ENCODE assay signal across 8 cellular contexts in the genomic region with DNA sequence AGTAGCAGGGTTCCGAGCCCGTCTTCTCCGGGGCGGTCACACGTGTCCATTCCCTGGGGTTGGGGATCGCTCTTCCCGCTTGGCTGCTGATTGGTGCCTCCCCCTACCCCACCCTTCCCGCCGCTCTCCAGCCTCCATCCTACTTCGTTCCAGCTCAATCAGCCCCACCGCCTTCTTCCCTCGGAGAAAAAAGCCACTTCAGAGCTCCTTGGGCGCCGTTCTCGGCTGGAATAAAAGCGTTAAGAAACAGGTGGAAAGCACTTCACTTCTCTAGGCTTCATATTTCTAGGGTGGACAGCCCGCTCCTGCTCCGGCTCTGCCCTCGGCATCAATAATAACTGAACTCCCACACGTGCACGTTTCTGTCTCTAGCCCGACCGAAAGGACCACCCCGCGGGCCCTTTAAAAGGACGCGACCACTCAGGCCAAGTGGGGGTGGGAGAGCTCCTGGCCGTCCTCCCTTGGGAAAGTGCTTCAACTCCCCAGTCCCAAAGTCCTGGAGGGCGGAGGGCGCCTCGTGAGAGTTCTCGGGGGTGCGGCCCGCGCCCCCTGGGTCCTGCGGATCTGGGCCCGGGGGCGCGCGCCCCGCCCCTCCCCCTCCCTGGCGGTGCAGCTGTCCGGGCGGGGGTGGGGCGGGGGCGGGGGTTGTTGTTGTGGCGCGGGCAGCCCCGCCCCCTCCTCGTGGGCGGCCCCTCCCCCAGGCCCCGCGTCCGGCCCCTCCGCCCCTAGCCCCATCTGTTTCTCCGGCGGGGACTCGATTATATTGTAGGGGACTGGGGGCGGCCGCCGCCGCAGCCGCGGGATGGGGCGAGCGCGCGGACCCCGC. TPM values are rescaled to one million over a fixed set of nuclear protein-coding genes. Genes with fewer than 3 reads are reported as not detected.
DNase-seq lines count a peak whose midpoint lies in the region; ATAC-seq, FAIRE-seq and TF ChIP-seq lines count a peak whose summit lies in the region.

A gene (plus strand): TSS at position 734 of the 826 bp plus-strand sequence. CDS start 324 bp downstream, outside the sequence.

- H3K27ac ChIP-seq in keratinocyte (ENCODE audit: control insufficient read depth, insufficient read depth, low read length) (no peak within 1 kb of the TSS), skin epidermis (peak within 1 kb of the TSS in 7 of 21 experiments; percentile 6 to 79 (median 61))

- H3K9me3 Mint-ChIP-seq in T-helper 1 cell treated with Interleukin-12 subunit alpha and Interleukin-12 subunit beta and Interleukin-4 antibody, amounts not matched to agents 30 μg/mL and 1 μg/mL, for 36 hours, result no peaks in the 10 kb centered on the region

- no peaks in the 10 kb centered on the region for H3K4me1 ChIP-seq in keratinocyte (ENCODE audit: control insufficient read depth, extremely low read depth, insufficient read depth, low read length)

- no peak within 1 kb of the TSS for H2AFZ ChIP-seq in keratinocyte (ENCODE audit: control insufficient read depth, low read length)

- no peaks in the 10 kb centered on the region for H3K36me3 Mint-ChIP-seq in T-helper 1 cell treated with Interleukin-12 subunit alpha and Interleukin-12 subunit beta and Interleukin-4 antibody, amounts not matched to agents 30 μg/mL and 1 μg/mL, for 36 hours (ENCODE audit: low read depth)

- H3K4me3 ChIP-seq in astrocyte of the spinal cord (ENCODE audit: low read depth, low read length) (peak within 1 kb of the TSS; percentile 33), keratinocyte (ENCODE audit: control insufficient read depth in 2 of 3, extremely low read depth in 1 of 3, insufficient read depth in 2 of 3, low read depth in 1 of 3, low read length in 3 of 3) (no peak within 1 kb of the TSS), skin epidermis (peak within 1 kb of the TSS; percentile 13 to 59 (median 44))

- no peak for DNase-seq in T-helper 1 cell
- peak; percentile 56 to 59 for DNase-seq in NCI-H526 (lab: John Stamatoyannopoulos, UW)
- peak; percentile 20 for DNase-seq in astrocyte of the spinal cord (ENCODE audit: low read depth, low spot score)
- no peak for DNase-seq in keratinocyte (ENCODE audit: low read depth, low spot score)

- FAIRE-seq in keratinocyte (lab: Jason Lieb, UNC), result no peak

- H3K27me3 Mint-ChIP-seq in T-helper 1 cell treated with Interleukin-12 subunit alpha and Interleukin-12 subunit beta and Interleukin-4 antibody, amounts not matched to agents 30 μg/mL and 1 μg/mL, for 36 hours (ENCODE audit: low read depth), result peaks cover 74% of the 10 kb centered on the region

- H3K79me2 ChIP-seq in keratinocyte (ENCODE audit: control insufficient read depth, insufficient read depth, low read length), result no peaks in the 10 kb centered on the region

- H3K27ac Mint-ChIP-seq in T-helper 1 cell treated with Interleukin-12 subunit alpha and Interleukin-12 subunit beta and Interleukin-4 antibody, amounts not matched to agents 30 μg/mL and 1 μg/mL, for 36 hours, result no peak within 1 kb of the TSS

- H3K4me3 Mint-ChIP-seq in T-helper 1 cell treated with Interleukin-12 subunit alpha and Interleukin-12 subunit beta and Interleukin-4 antibody, amounts not matched to agents 30 μg/mL and 1 μg/mL, for 36 hours, result peak within 1 kb of the TSS; percentile 78

- no peak within 1 kb of the TSS for H3K9ac ChIP-seq in keratinocyte (ENCODE audit: control insufficient read depth, extremely low read depth, insufficient read depth, low read length)

- in situ Hi-C loops in astrocyte of the spinal cord (cut with HindIII; ENCODE audit: low sequenced_read_pairs), result no loop called here

- TF ChIP-seq CTCF in astrocyte of the spinal cord (IDR thresholded peaks at IDR 0.05; ENCODE audit: low read depth, low read length) (no peak), keratinocyte (optimal IDR thresholded peaks at IDR 0.05 in 1 of 3, IDR thresholded peaks at IDR 0.05 in 1 of 3, conservative IDR thresholded peaks at IDR 0.05 in 1 of 3; ENCODE audit: extremely low read depth in 1 of 3, insufficient read depth in 2 of 3, low read length in 3 of 3) (no peak)

- peak within 1 kb of the TSS; percentile 22 for H3K4me2 ChIP-seq in keratinocyte (ENCODE audit: control insufficient read depth, extremely low read depth, insufficient read depth, low read depth, low read length)

- no peaks in the 10 kb centered on the region for H3K9me1 ChIP-seq in keratinocyte (ENCODE audit: control insufficient read depth, extremely low read depth, insufficient read depth, low read length)

- no peak for ATAC-seq in HG02610 (IDR thresholded peaks at IDR 0.05; ENCODE audit: unreplicated experiment)
- no peak for ATAC-seq in HG03432 (IDR thresholded peaks at IDR 0.05; ENCODE audit: unreplicated experiment)

- H3K4me1 Mint-ChIP-seq in T-helper 1 cell treated with Interleukin-12 subunit alpha and Interleukin-12 subunit beta and Interleukin-4 antibody, amounts not matched to agents 30 μg/mL and 1 μg/mL, for 36 hours (ENCODE audit: low read depth), result peaks cover 24% of the 10 kb centered on the region

- H3K9me3 ChIP-seq in keratinocyte (ENCODE audit: control insufficient read depth, low read depth, low read length), result no peaks in the 10 kb centered on the region

- peaks cover 54% of the 10 kb centered on the region for H3K27me3 ChIP-seq in keratinocyte (ENCODE audit: control insufficient read depth, extremely low read depth, insufficient read depth, low read length)

- no peaks in the 10 kb centered on the region for H4K20me1 ChIP-seq in keratinocyte (ENCODE audit: control insufficient read depth, extremely low read depth, insufficient read depth, low read length)

- H3K36me3 ChIP-seq in keratinocyte (ENCODE audit: control insufficient read depth in 2 of 2, extremely low read depth in 1 of 2, insufficient read depth in 2 of 2, low read length in 2 of 2), result no peaks in the 10 kb centered on the region

- dilution Hi-C loops in keratinocyte (cut with MboI; ENCODE audit: extremely low pct_ligation_motif_present, low sequenced_read_pairs), result no loop called here

RNA-seq across cellular contexts. Expression of the gene that starts here (rescaled TPM):
- polyA plus RNA-seq in keratinocyte, result 0.03 TPM in 1 of 3 replicates, not detected in the others
- 0.12 TPM for polyA plus RNA-seq in keratinocyte (2011; ENCODE audit: low read depth)
- under 0.01 TPM in 1 of 2 replicates, not detected in the other for polyA plus RNA-seq in keratinocyte (2011; cell fraction: cytosol; rRNA removed)
- polyA plus RNA-seq in keratinocyte (2011; cell fraction: nucleus; rRNA removed), result 0.01 and 0.04 TPM in 2 replicates
- polyA plus RNA-seq in keratinocyte (2012; ENCODE audit: low replicate concordance), result 0.21 TPM in 1 of 2 replicates, not detected in the other
- polyA minus RNA-seq in keratinocyte, result not detected in 3 replicates
- not detected for polyA minus RNA-seq in keratinocyte (2011; cell fraction: cytosol; rRNA and poly(A)+ RNA removed)
- not detected in 2 replicates for polyA minus RNA-seq in keratinocyte (2011; cell fraction: nucleus; rRNA and poly(A)+ RNA removed)

Comparison
In these comparisons a context has a peak if more than half of its experiments do, and no peak if none do; other contexts are left out.
1. DNase-seq: peak in NCI-H526 (2 of 2) and astrocyte of the spinal cord (single experiment); none in T-helper 1 cell (0 of 5) and keratinocyte (single experiment).
2. H3K4me3 ChIP-seq: peak in astrocyte of the spinal cord (single experiment) and skin epidermis (7 of 7); none in keratinocyte (0 of 3).